Comparison of ENCODE assay signal across 30 cellular contexts in genomic region chr3:37715976-37716375, GRCh38.
"Had no signal": no experiment of that assay in that cellular context is flagged by ENCODE, and none has a peak within 500 bp of the region (broad histone marks: within the 10 kb centered on the region; RNA-seq: fewer than 3 reads in every experiment).

No MANE protein-coding gene starts in this region.

- H3K9me3 Mint-ChIP-seq: activated CD4-positive, alpha-beta memory T cell treated with anti-CD3 and anti-CD28 coated beads for 36 hours; activated CD4-positive, alpha-beta T cell treated with anti-CD3 and anti-CD28 coated beads, Interleukin-2, amount 10 ng/mL, durations not matched to agents 24 days and 14 days; activated naive CD4-positive, alpha-beta T cell treated with anti-CD3 and anti-CD28 coated beads, Interleukin-2, amount 10 ng/mL, durations not matched to agents 7 days and 5 days; activated naive CD4-positive, alpha-beta T cell treated with anti-CD3 and anti-CD28 coated beads, Interleukin-2, amount 50 U/mL, for 72 hours; activated naive CD8-positive, alpha-beta T cell treated with anti-CD3 and anti-CD28 coated beads, Interleukin-2, amount 10 ng/mL, durations not matched to agents 7 days and 5 days; activated T-cell treated with anti-CD3 and anti-CD28 coated beads, Interleukin-2, amount 50 U/mL, for 24 hours; activated T-cell treated with anti-CD3 and anti-CD28 coated beads, Interleukin-2, amount 50 U/mL, for 72 hours; central memory CD8-positive, alpha-beta T cell; T-helper 2 cell treated with Interferon-gamma antibody and Interleukin-4, amounts not matched to agents 5 μg/mL and 100 μg/mL, for 36 hours had no signal

- H3K9me3 ChIP-seq: esophagus muscularis mucosa, gastrocnemius medialis had no signal

- H3K4me1 Mint-ChIP-seq: activated CD4-positive, alpha-beta T cell treated with anti-CD3 and anti-CD28 coated beads for 36 hours; activated CD4-positive, alpha-beta T cell treated with anti-CD3 and anti-CD28 coated beads, Interleukin-2, amount 10 ng/mL, durations not matched to agents 24 days and 14 days; activated naive CD4-positive, alpha-beta T cell treated with anti-CD3 and anti-CD28 coated beads, Interleukin-2, amount 10 ng/mL, durations not matched to agents 7 days and 5 days; central memory CD8-positive, alpha-beta T cell had no signal

- FAIRE-seq: astrocyte, bronchial epithelial cell had no signal

- H3K27ac Mint-ChIP-seq: activated CD4-positive, alpha-beta memory T cell treated with anti-CD3 and anti-CD28 coated beads for 36 hours; activated CD4-positive, alpha-beta T cell treated with anti-CD3 and anti-CD28 coated beads for 36 hours; activated CD4-positive, alpha-beta T cell treated with anti-CD3 and anti-CD28 coated beads, Interleukin-2, amount 10 ng/mL, durations not matched to agents 24 days and 14 days; activated CD8-positive, alpha-beta T cell treated with anti-CD3 and anti-CD28 coated beads, Interleukin-2, amount 10 ng/mL, durations not matched to agents 7 days and 5 days; activated naive CD4-positive, alpha-beta T cell treated with anti-CD3 and anti-CD28 coated beads, Interleukin-2, amount 10 ng/mL, durations not matched to agents 7 days and 5 days; activated naive CD4-positive, alpha-beta T cell treated with anti-CD3 and anti-CD28 coated beads, Interleukin-2, amount 50 U/mL, for 72 hours; activated naive CD8-positive, alpha-beta T cell treated with anti-CD3 and anti-CD28 coated beads, Interleukin-2, amount 10 ng/mL, durations not matched to agents 7 days and 5 days; activated T-cell treated with anti-CD3 and anti-CD28 coated beads, Interleukin-2, amount 50 U/mL, for 24 hours; activated T-cell treated with anti-CD3 and anti-CD28 coated beads, Interleukin-2, amount 50 U/mL, for 72 hours; T-helper 17 cell; T-helper 2 cell treated with Interferon-gamma antibody and Interleukin-4, amounts not matched to agents 5 μg/mL and 100 μg/mL, for 36 hours had no signal

- H3K27me3 ChIP-seq: esophagus muscularis mucosa, gastrocnemius medialis had no signal

- H3K4me3 ChIP-seq: esophagus muscularis mucosa, gastrocnemius medialis had no signal

- ATAC-seq: activated CD4-positive, alpha-beta T cell treated with anti-CD3 and anti-CD28 coated beads for 36 hours; activated CD8-positive, alpha-beta T cell treated with anti-CD3 and anti-CD28 coated beads, Interleukin-2, amount 10 ng/mL, durations not matched to agents 7 days and 5 days; activated naive CD4-positive, alpha-beta T cell treated with anti-CD3 and anti-CD28 coated beads, Interleukin-2, amount 50 U/mL, for 72 hours; activated T-cell treated with anti-CD3 and anti-CD28 coated beads, Interleukin-2, amount 50 U/mL, for 72 hours; foreskin keratinocyte; gastrocnemius medialis; T-helper 17 cell had no signal

- H3K36me3 ChIP-seq: brain microvascular endothelial cell, gastrocnemius medialis had no signal

- H3K27me3 Mint-ChIP-seq: activated CD4-positive, alpha-beta memory T cell treated with anti-CD3 and anti-CD28 coated beads for 36 hours; activated CD4-positive, alpha-beta T cell treated with anti-CD3 and anti-CD28 coated beads for 36 hours; activated naive CD8-positive, alpha-beta T cell treated with anti-CD3 and anti-CD28 coated beads, Interleukin-2, amount 10 ng/mL, durations not matched to agents 7 days and 5 days; activated T-cell treated with anti-CD3 and anti-CD28 coated beads, Interleukin-2, amount 50 U/mL, for 24 hours; central memory CD8-positive, alpha-beta T cell had no signal

- H3K4me1 ChIP-seq: foreskin keratinocyte had no signal

- H3K27ac ChIP-seq: brain microvascular endothelial cell, esophagus muscularis mucosa, foreskin keratinocyte, gastrocnemius medialis had no signal

- H3K36me3 Mint-ChIP-seq: activated CD4-positive, alpha-beta memory T cell treated with anti-CD3 and anti-CD28 coated beads for 36 hours; activated naive CD4-positive, alpha-beta T cell treated with anti-CD3 and anti-CD28 coated beads, Interleukin-2, amount 10 ng/mL, durations not matched to agents 7 days and 5 days; activated naive CD4-positive, alpha-beta T cell treated with anti-CD3 and anti-CD28 coated beads, Interleukin-2, amount 50 U/mL, for 72 hours; activated naive CD8-positive, alpha-beta T cell treated with anti-CD3 and anti-CD28 coated beads, Interleukin-2, amount 10 ng/mL, durations not matched to agents 7 days and 5 days had no signal

- DNase-seq: activated CD4-positive, alpha-beta memory T cell treated with anti-CD3 and anti-CD28 coated beads for 36 hours; activated CD4-positive, alpha-beta T cell treated with anti-CD3 and anti-CD28 coated beads for 36 hours; activated CD4-positive, alpha-beta T cell treated with anti-CD3 and anti-CD28 coated beads, Interleukin-2, amount 10 ng/mL, durations not matched to agents 24 days and 14 days; activated CD4-positive, CD25-positive, alpha-beta regulatory T cell; activated CD4-positive, CD25-positive, alpha-beta regulatory T cell treated with anti-CD3 and anti-CD28 coated beads, Interleukin-2, amount 50 U/mL, for 72 hours; activated CD8-positive, alpha-beta memory T cell treated with anti-CD3 and anti-CD28 coated beads, Interleukin-2, amount 50 U/mL, for 48 hours; activated CD8-positive, alpha-beta T cell treated with anti-CD3 and anti-CD28 coated beads, Interleukin-2, amount 10 ng/mL, durations not matched to agents 7 days and 5 days; activated gamma-delta T cell; activated naive CD4-positive, alpha-beta T cell; activated naive CD4-positive, alpha-beta T cell treated with anti-CD3 and anti-CD28 coated beads, Interleukin-2, amount 10 ng/mL, durations not matched to agents 7 days and 5 days; activated naive CD8-positive, alpha-beta T cell treated with anti-CD3 and anti-CD28 coated beads, Interleukin-2, amount 10 ng/mL, durations not matched to agents 7 days and 5 days; activated T-cell treated with anti-CD3 and anti-CD28 coated beads for 4 hours; activated T-cell treated with anti-CD3 and anti-CD28 coated beads, Interleukin-2, amount 50 U/mL, for 24 hours; activated T-cell treated with anti-CD3 and anti-CD28 coated beads, Interleukin-2, amount 50 U/mL, for 72 hours; brain microvascular endothelial cell; cortex of kidney; dermis blood vessel endothelial cell; effector CD4-positive, alpha-beta T cell; erythroblast; foreskin keratinocyte; gastrocnemius medialis; T-helper 1 cell; T-helper 17 cell; T1000 had no signal

- H3K4me3 Mint-ChIP-seq: activated CD4-positive, alpha-beta memory T cell treated with anti-CD3 and anti-CD28 coated beads for 36 hours; activated CD4-positive, alpha-beta T cell treated with anti-CD3 and anti-CD28 coated beads for 36 hours; activated CD4-positive, alpha-beta T cell treated with anti-CD3 and anti-CD28 coated beads, Interleukin-2, amount 10 ng/mL, durations not matched to agents 24 days and 14 days; activated CD8-positive, alpha-beta T cell treated with anti-CD3 and anti-CD28 coated beads, Interleukin-2, amount 10 ng/mL, durations not matched to agents 7 days and 5 days; activated naive CD4-positive, alpha-beta T cell treated with anti-CD3 and anti-CD28 coated beads, Interleukin-2, amount 10 ng/mL, durations not matched to agents 7 days and 5 days; activated naive CD8-positive, alpha-beta T cell treated with anti-CD3 and anti-CD28 coated beads, Interleukin-2, amount 10 ng/mL, durations not matched to agents 7 days and 5 days; activated T-cell treated with anti-CD3 and anti-CD28 coated beads, Interleukin-2, amount 50 U/mL, for 24 hours; activated T-cell treated with anti-CD3 and anti-CD28 coated beads, Interleukin-2, amount 50 U/mL, for 72 hours; central memory CD8-positive, alpha-beta T cell; T-helper 17 cell; T-helper 2 cell treated with Interferon-gamma antibody and Interleukin-4, amounts not matched to agents 5 μg/mL and 100 μg/mL, for 36 hours had no signal
